ENCODE assay signal across 16 cellular contexts in the genomic region with DNA sequence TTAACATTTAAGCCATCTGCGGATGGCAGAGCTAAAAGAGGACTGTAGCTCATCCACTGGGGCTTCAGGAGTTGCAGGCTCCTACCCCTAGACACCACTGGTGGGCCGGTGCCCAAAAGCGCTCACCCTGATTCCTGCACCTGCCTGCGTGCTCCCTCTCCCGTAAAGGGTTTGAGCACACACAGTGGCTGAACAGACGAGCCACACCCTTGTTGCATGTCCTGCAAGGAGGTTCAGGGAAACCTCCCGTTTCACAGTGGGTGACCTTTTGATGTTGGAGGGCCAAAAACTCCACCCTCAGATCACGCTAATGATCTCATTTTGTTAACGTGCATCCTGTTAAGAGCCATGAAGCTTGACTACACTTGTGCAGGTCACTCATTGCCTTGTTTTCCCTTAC. TPM values are rescaled to one million over a fixed set of nuclear protein-coding genes. Genes with fewer than 3 reads are reported as not detected.
A peak's percentile ranks its signal among the peaks of the same experiment; 100 is the strongest.
DNase-seq lines count a peak whose midpoint lies in the region; ATAC-seq and TF ChIP-seq lines count a peak whose summit lies in the region.
"Had no signal": no experiment of that assay in that cellular context is flagged by ENCODE, and none has a peak within 500 bp of the region (broad histone marks: within the 10 kb centered on the region; RNA-seq: fewer than 3 reads in every experiment).

No MANE protein-coding gene starts in this region.

- DNase-seq in COLO668 (lab: John Stamatoyannopoulos, UW; ENCODE audit: unreplicated experiment) (peak; percentile 34), RWPE1 (ENCODE audit: low spot score) (no peak), mucosa of descending colon (no peak), activated T-cell treated with anti-CD3 and anti-CD28 coated beads for 4 hours (no peak), GM13977 (ENCODE audit: low spot score) (no peak), NCI-H128 (lab: John Stamatoyannopoulos, UW; ENCODE audit: unreplicated experiment) (no peak)
- DNase-seq: activated CD4-positive, alpha-beta T cell treated with anti-CD3 and anti-CD28 coated beads, Interleukin-2, amount 50 U/mL, for 1 hour; activated T-cell treated with anti-CD3 and anti-CD28 coated beads, Interleukin-2, amount 50 U/mL, for 48 hours; EL; foreskin melanocyte; NCI-H1436; NCI-H446; SJCRH30 had no signal

- POLR2A ChIA-PET in RWPE1 (lab: Yijun Ruan, JAX; ENCODE audit: low non-redundant PET), result interaction anchor here (0.7 to 1.5 kb wide), 2 partner anchors 9 to 37 kb away, joined by 3 read pairs; partner anchors contain the start of gene SYPL1

- H3K4me3 ChIP-seq in mucosa of descending colon, result no peak overlapping the region
- H3K4me3 ChIP-seq: SJCRH30 had no signal

- H3K27ac ChIP-seq in RWPE1, result peak overlapping the region; percentile 17; the same call in 1 of the 2 replicates
- H3K27ac ChIP-seq: KMS-11, SJCRH30 had no signal

- TF ChIP-seq CTCF in RWPE1 (conservative IDR thresholded peaks at IDR 0.05; ENCODE audit: low read depth), result no peak
- TF ChIP-seq CTCF in mucosa of descending colon (IDR thresholded peaks at IDR 0.05), result no peak
- TF ChIP-seq CTCF in GM13977 (IDR thresholded peaks at IDR 0.05; ENCODE audit: extremely low read depth, insufficient read depth, missing control alignments), result no peak

- H3K36me3 ChIP-seq in mucosa of descending colon (ENCODE audit: low read depth), result no peaks in the 10 kb centered on the region
- H3K36me3 ChIP-seq: SJCRH30 had no signal

- intact Hi-C loops in mucosa of descending colon (cut with DNase I, micrococcal nuclease), result no loop called here

- peaks cover 14% of the 10 kb centered on the region for H3K4me1 ChIP-seq in mucosa of descending colon (ENCODE audit: low read depth)

- CTCF ChIA-PET in RWPE1 (lab: Yijun Ruan, JAX), result interaction anchor here (0.8 kb wide), 1 partner anchor 45 kb away, joined by 3 read pairs; no protein-coding TSS in a partner anchor

- ATAC-seq in GM19351 (IDR thresholded peaks at IDR 0.05; ENCODE audit: unreplicated experiment), result peak; percentile 24
- ATAC-seq in mucosa of descending colon, result peak; percentile 10
- no peak for ATAC-seq in HG03432 (IDR thresholded peaks at IDR 0.05; ENCODE audit: unreplicated experiment)

- in situ Hi-C loops in GM13977 (cut with MboI; ENCODE audit: low pct_unique_long_range_greater_than_20kb, low sequenced_read_pairs, unreplicated experiment), result loop anchor here (25.0 kb wide), 1 partner anchor 388 kb away; no protein-coding TSS in a partner anchor

- H3K9me3 ChIP-seq in mucosa of descending colon, result no peaks in the 10 kb centered on the region

RNA-seq across cellular contexts. Expression of gene SYPL1, which starts 37.9 kb away (rescaled TPM):
- 100 to 1,000 TPM in 1 of 3 donors, 10 to 100 TPM in 2; 73.8 to 109 (median 80.8) TPM for total RNA-seq in mucosa of descending colon
